Comparison of ENCODE assay signal across 8 cellular contexts in the genomic region with DNA sequence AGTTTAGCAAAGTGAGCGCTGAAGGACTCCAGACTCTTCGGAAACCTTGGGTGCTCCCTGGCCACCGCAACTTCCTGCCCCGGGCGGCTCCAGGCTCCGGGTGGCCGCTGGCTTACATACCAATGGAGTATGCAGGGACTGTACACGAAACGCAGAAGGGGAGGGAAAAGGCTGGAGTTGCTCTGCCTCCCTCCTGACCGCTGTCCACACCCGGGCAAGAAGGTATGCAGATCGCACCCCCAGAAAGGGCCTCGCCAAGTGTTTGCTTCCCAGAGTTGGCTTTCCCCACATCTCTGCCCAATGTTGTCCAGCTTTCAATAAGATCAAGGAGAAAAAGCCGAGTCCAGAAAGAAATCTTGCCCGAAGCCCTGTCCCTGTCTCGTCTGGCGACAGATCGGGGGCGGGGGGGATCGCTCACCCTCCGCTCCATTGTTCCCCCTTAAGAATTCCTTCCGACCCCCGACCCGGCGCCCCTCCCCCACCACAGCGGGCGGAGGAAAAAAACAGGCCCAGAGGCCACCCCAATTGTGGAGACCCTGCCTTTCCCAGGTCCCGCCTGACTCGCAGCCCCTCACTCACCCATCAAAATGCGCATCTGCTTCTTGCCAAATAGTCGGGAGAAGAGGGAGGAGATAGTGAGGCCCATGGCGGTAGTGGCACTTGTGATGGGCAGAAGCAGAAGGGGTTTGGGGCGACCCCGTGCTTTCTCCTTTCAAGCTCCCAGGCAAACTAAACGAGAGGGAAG. TPM values are rescaled to one million over a fixed set of nuclear protein-coding genes. Genes with fewer than 3 reads are reported as not detected.
A peak's percentile ranks its signal among the peaks of the same experiment; 100 is the strongest.
DNase-seq lines count a peak whose midpoint lies in the region; ATAC-seq, FAIRE-seq and TF ChIP-seq lines count a peak whose summit lies in the region.

No MANE protein-coding gene starts in this region.

- peak overlapping the region; percentile 86 for H2AFZ ChIP-seq in neural cell (ENCODE audit: low read depth, low read length)

- DNase-seq in GM12891 (ENCODE audit: insufficient read length, low spot score) (peak; percentile 24), RKO (ENCODE audit: low spot score) (peak; percentile 83), activated gamma-delta T cell (lab: John Stamatoyannopoulos, UW) (peak; percentile 58), fibroblast of villous mesenchyme (ENCODE audit: low read depth) (peak; percentile 95), NCI-H1436 treated with DMSO at 0.1 percent for 48 hours (lab: John Stamatoyannopoulos, UW) (no peak)

- H3K4me3 ChIP-seq in fibroblast of villous mesenchyme (ENCODE audit: low read depth, low read length) (peak overlapping the region; percentile 100), neural cell (ENCODE audit: low read length) (peak overlapping the region; percentile 88)

- peak; percentile 51 for FAIRE-seq in GM12891 (lab: Jason Lieb, UNC)

- peak overlapping the region; percentile 99 for H3K9ac ChIP-seq in neural cell (ENCODE audit: low read length)

- H3K27me3 ChIP-seq in neural cell (ENCODE audit: insufficient read depth, low read depth, low read length), result no peaks in the 10 kb centered on the region

- TF ChIP-seq CTCF in fibroblast of villous mesenchyme (IDR thresholded peaks at IDR 0.05; ENCODE audit: insufficient read depth, low read depth, low read length), result no peak
- TF ChIP-seq CTCF in neural cell (IDR thresholded peaks at IDR 0.05; ENCODE audit: poor library complexity, severe bottlenecking), result no peak

- ATAC-seq in HG03064 (IDR thresholded peaks at IDR 0.05; ENCODE audit: low read depth, unreplicated experiment), result peak; percentile 6

- H3K79me2 ChIP-seq in neural cell (replicated peaks; ENCODE audit: insufficient read depth, low read length), result peaks cover 58% of the 10 kb centered on the region

- H3K27ac ChIP-seq in neural cell (ENCODE audit: low read length), result peak overlapping the region; percentile 99

- H3K36me3 ChIP-seq in neural cell (ENCODE audit: insufficient read depth, low read length), result no peaks in the 10 kb centered on the region

- TF ChIP-seq EP300 in neural cell (conservative IDR thresholded peaks at IDR 0.05; ENCODE audit: poor library complexity, severe bottlenecking), result no peak

- H3K4me1 Mint-ChIP-seq in stimulated activated naive CD8-positive, alpha-beta T cell treated with anti-CD3 and anti-CD28 coated beads, Interleukin-15, Interleukin-2, amounts not matched to agents 100 ng/mL and 50 ng/mL, for 24 hours (ENCODE audit: low read depth), result peaks cover 47% of the 10 kb centered on the region

- peaks cover 4% of the 10 kb centered on the region for H3F3A ChIP-seq in neural cell (ENCODE audit: insufficient read depth, low read length, poor library complexity, severe bottlenecking)

- no peaks in the 10 kb centered on the region for H3K9me3 Mint-ChIP-seq in stimulated activated naive CD8-positive, alpha-beta T cell treated with anti-CD3 and anti-CD28 coated beads, Interleukin-15, Interleukin-2, amounts not matched to agents 100 ng/mL and 50 ng/mL, for 24 hours

- H3K4me2 ChIP-seq in neural cell (ENCODE audit: low read length), result peak overlapping the region; percentile 81

- TF ChIP-seq RAD21 in neural cell (conservative IDR thresholded peaks at IDR 0.05), result no peak

- no peaks in the 10 kb centered on the region for H4K20me1 ChIP-seq in neural cell (ENCODE audit: insufficient read depth)

- TF ChIP-seq POLR2A in GM12891 (IDR thresholded peaks at IDR 0.05; ENCODE audit: low read depth, low read length), result no peak

- H3K4me3 Mint-ChIP-seq in stimulated activated naive CD8-positive, alpha-beta T cell treated with anti-CD3 and anti-CD28 coated beads, Interleukin-15, Interleukin-2, amounts not matched to agents 100 ng/mL and 50 ng/mL, for 24 hours, result peak overlapping the region; percentile 100

- H3K9me3 ChIP-seq in neural cell (ENCODE audit: low read length), result no peaks in the 10 kb centered on the region

- peaks cover 43% of the 10 kb centered on the region for H3K36me3 Mint-ChIP-seq in stimulated activated naive CD8-positive, alpha-beta T cell treated with anti-CD3 and anti-CD28 coated beads, Interleukin-15, Interleukin-2, amounts not matched to agents 100 ng/mL and 50 ng/mL, for 24 hours (ENCODE audit: low read depth)

- peak overlapping the region; percentile 94 for H3K27ac Mint-ChIP-seq in stimulated activated naive CD8-positive, alpha-beta T cell treated with anti-CD3 and anti-CD28 coated beads, Interleukin-15, Interleukin-2, amounts not matched to agents 100 ng/mL and 50 ng/mL, for 24 hours

- H3K9me2 ChIP-seq in neural cell (ENCODE audit: insufficient read depth, low read length), result no peaks in the 10 kb centered on the region

- no peaks in the 10 kb centered on the region for H3K27me3 Mint-ChIP-seq in stimulated activated naive CD8-positive, alpha-beta T cell treated with anti-CD3 and anti-CD28 coated beads, Interleukin-15, Interleukin-2, amounts not matched to agents 100 ng/mL and 50 ng/mL, for 24 hours

TF ChIP-seq in GM12891, 5 proteins besides CTCF, POLR2A, EP300 and RAD21:
- TF ChIP-seq PAX5 (IDR thresholded peaks at IDR 0.05; ENCODE audit: insufficient read depth, low read length, severe bottlenecking) (no peak), POU2F2 (IDR thresholded peaks at IDR 0.05; ENCODE audit: low read depth, low read length) (peak; percentile 41; the same call in 1 of the 2 replicates), POLR2AphosphoS5 (IDR thresholded peaks at IDR 0.05; ENCODE audit: low read depth, low read length) (no peak), SPI1 (IDR thresholded peaks at IDR 0.05; ENCODE audit: low read depth, low read length) (no peak), TAF1 (IDR thresholded peaks at IDR 0.05; ENCODE audit: low read depth, low read length) (no peak; the same call in 1 of the 2 replicates)

TF ChIP-seq in neural cell, 6 proteins besides CTCF, POLR2A, EP300 and RAD21:
- TF ChIP-seq MXI1 (conservative IDR thresholded peaks at IDR 0.05; ENCODE audit: poor library complexity, severe bottlenecking) (no peak), POLR2AphosphoS5 (IDR thresholded peaks at IDR 0.05) (no peak), SMC3 (conservative IDR thresholded peaks at IDR 0.05; ENCODE audit: poor library complexity) (no peak), EZH2 (IDR thresholded peaks at IDR 0.05; ENCODE audit: borderline replicate concordance, insufficient read depth, low read length, poor library complexity, severe bottlenecking) (no peak), TAF1 (IDR thresholded peaks at IDR 0.05; ENCODE audit: low read depth) (no peak)
- TF ChIP-seq, protein P1, sequence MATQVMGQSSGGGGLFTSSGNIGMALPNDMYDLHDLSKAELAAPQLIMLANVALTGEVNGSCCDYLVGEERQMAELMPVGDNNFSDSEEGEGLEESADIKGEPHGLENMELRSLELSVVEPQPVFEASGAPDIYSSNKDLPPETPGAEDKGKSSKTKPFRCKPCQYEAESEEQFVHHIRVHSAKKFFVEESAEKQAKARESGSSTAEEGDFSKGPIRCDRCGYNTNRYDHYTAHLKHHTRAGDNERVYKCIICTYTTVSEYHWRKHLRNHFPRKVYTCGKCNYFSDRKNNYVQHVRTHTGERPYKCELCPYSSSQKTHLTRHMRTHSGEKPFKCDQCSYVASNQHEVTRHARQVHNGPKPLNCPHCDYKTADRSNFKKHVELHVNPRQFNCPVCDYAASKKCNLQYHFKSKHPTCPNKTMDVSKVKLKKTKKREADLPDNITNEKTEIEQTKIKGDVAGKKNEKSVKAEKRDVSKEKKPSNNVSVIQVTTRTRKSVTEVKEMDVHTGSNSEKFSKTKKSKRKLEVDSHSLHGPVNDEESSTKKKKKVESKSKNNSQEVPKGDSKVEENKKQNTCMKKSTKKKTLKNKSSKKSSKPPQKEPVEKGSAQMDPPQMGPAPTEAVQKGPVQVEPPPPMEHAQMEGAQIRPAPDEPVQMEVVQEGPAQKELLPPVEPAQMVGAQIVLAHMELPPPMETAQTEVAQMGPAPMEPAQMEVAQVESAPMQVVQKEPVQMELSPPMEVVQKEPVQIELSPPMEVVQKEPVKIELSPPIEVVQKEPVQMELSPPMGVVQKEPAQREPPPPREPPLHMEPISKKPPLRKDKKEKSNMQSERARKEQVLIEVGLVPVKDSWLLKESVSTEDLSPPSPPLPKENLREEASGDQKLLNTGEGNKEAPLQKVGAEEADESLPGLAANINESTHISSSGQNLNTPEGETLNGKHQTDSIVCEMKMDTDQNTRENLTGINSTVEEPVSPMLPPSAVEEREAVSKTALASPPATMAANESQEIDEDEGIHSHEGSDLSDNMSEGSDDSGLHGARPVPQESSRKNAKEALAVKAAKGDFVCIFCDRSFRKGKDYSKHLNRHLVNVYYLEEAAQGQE (IDR thresholded peaks at IDR 0.05; ENCODE audit: borderline replicate concordance), result no peak
TF ChIP-seq in neural cell: peak in this region for 0.

RNA-seq across cellular contexts. Expression of a gene that starts 0.5 kb away (rescaled TPM):
- polyA plus RNA-seq in GM12891 (2012; ENCODE audit: low read depth, missing spikeins), result 83.8 TPM
- total RNA-seq in fibroblast of villous mesenchyme, result 365 and 531 TPM in 2 replicates
- 270 and 284 TPM in 2 replicates for polyA plus RNA-seq in neural cell
- 121 and 146 TPM in 2 replicates for polyA minus RNA-seq in neural cell

RNA-seq across cellular contexts. Expression of a gene that starts 40.6 kb away (rescaled TPM):
- 5.8 TPM for polyA plus RNA-seq in GM12891 (2012; ENCODE audit: low read depth, missing spikeins)
- 19.0 and 25.0 TPM in 2 replicates for total RNA-seq in fibroblast of villous mesenchyme
- polyA plus RNA-seq in neural cell, result 9.6 and 10.3 TPM in 2 replicates
- polyA minus RNA-seq in neural cell, result 30.2 and 37.7 TPM in 2 replicates

RNA-seq across cellular contexts. Expression of a gene that starts 52.5 kb away (rescaled TPM):
- polyA plus RNA-seq in GM12891 (2012; ENCODE audit: low read depth, missing spikeins), result 0.33 TPM
- under 0.01 TPM in 2 replicates for total RNA-seq in fibroblast of villous mesenchyme
- 1.6 and 1.8 TPM in 2 replicates for polyA plus RNA-seq in neural cell
- polyA minus RNA-seq in neural cell, result 1.2 and 1.7 TPM in 2 replicates
